Comparison of ENCODE assay signal across 26 cellular contexts in genomic region chr2:23521060-23521459, GRCh38.
"Had no signal": no experiment of that assay in that cellular context is flagged by ENCODE, and none has a peak within 500 bp of the region (broad histone marks: within the 10 kb centered on the region; RNA-seq: fewer than 3 reads in every experiment).

No MANE protein-coding gene starts in this region.

- H3K36me3 Mint-ChIP-seq: activated CD8-positive, alpha-beta memory T cell treated with anti-CD3 and anti-CD28 coated beads, Interleukin-2, amount 10 ng/mL, durations not matched to agents 7 days and 5 days; brain had no signal

- H3K27ac Mint-ChIP-seq: activated B cell treated with CpG ODN at 0.5 μM for 24 hours; activated CD4-positive, alpha-beta T cell treated with anti-CD3 and anti-CD28 coated beads, Interleukin-2, amount 10 ng/mL, durations not matched to agents 24 days and 14 days; activated CD8-positive, alpha-beta memory T cell treated with anti-CD3 and anti-CD28 coated beads, Interleukin-2, amount 10 ng/mL, durations not matched to agents 7 days and 5 days; activated naive CD4-positive, alpha-beta T cell treated with anti-CD3 and anti-CD28 coated beads, Interleukin-2, amount 50 U/mL, for 72 hours; activated naive CD8-positive, alpha-beta T cell treated with anti-CD3 and anti-CD28 coated beads, Interleukin-2, amount 50 U/mL, for 24 hours; activated T-cell treated with anti-CD3 and anti-CD28 coated beads, Interleukin-2, amount 50 U/mL, for 24 hours; activated T-helper 1 cell treated with anti-CD3 and anti-CD28 coated beads, Interleukin-12 subunit alpha, Interleukin-12 subunit beta, Interleukin-2, Interleukin-4 antibody, amounts not matched to agents 30 ng/mL and 10 ng/mL and 1 ng/mL, durations not matched to agents 14 hours and 24 hours and 36 hours; T-helper 17 cell had no signal

- H3K9me3 ChIP-seq: Peyer's patch had no signal

- H3K4me3 Mint-ChIP-seq: activated B cell treated with CpG ODN at 0.5 μM for 24 hours; activated CD4-positive, alpha-beta T cell treated with anti-CD3 and anti-CD28 coated beads, Interleukin-2, amount 10 ng/mL, durations not matched to agents 24 days and 14 days; activated CD8-positive, alpha-beta memory T cell treated with anti-CD3 and anti-CD28 coated beads, Interleukin-2, amount 10 ng/mL, durations not matched to agents 7 days and 5 days; activated naive CD8-positive, alpha-beta T cell treated with anti-CD3 and anti-CD28 coated beads, Interleukin-2, amount 50 U/mL, for 24 hours; activated T-cell treated with anti-CD3 and anti-CD28 coated beads, Interleukin-2, amount 50 U/mL, for 24 hours; activated T-helper 1 cell treated with anti-CD3 and anti-CD28 coated beads, Interleukin-12 subunit alpha, Interleukin-12 subunit beta, Interleukin-2, Interleukin-4 antibody, amounts not matched to agents 30 ng/mL and 10 ng/mL and 1 ng/mL, durations not matched to agents 14 hours and 24 hours and 36 hours; brain; T-helper 17 cell had no signal

- DNase-seq: activated B cell treated with CpG ODN at 0.5 μM for 24 hours; activated CD4-positive, alpha-beta T cell treated with anti-CD3 and anti-CD28 coated beads for 1 hour; activated CD4-positive, alpha-beta T cell treated with anti-CD3 and anti-CD28 coated beads, Interleukin-2, amount 10 ng/mL, durations not matched to agents 24 days and 14 days; activated CD4-positive, alpha-beta T cell treated with anti-CD3 and anti-CD28 coated beads, Interleukin-2, amount 50 U/mL, for 48 hours; activated CD8-positive, alpha-beta memory T cell treated with anti-CD3 and anti-CD28 coated beads, Interleukin-2, amount 10 ng/mL, durations not matched to agents 7 days and 5 days; activated effector memory CD4-positive, alpha-beta T cell treated with Interleukin-2 at 50 U/mL for 16 hours; activated naive CD4-positive, alpha-beta T cell; activated naive CD8-positive, alpha-beta T cell treated with anti-CD3 and anti-CD28 coated beads, Interleukin-2, amount 50 U/mL, for 24 hours; activated T-cell treated with anti-CD3 and anti-CD28 coated beads, Interleukin-2, amount 50 U/mL, for 24 hours; amygdala; Kasumi-1; NCI-H1105 treated with DMSO at 0.1 percent for 48 hours; NCI-H1436 treated with DMSO at 0.1 percent for 48 hours; NCI-H187; NCI-H2081; NCI-H510A treated with DMSO at 0.1 percent for 48 hours; NCI-H69; Peyer's patch; SHP77 treated with DMSO at 0.1 percent for 48 hours; T-helper 17 cell; T-helper 9 cell had no signal

- H3K4me3 ChIP-seq: Peyer's patch had no signal

- H3K36me3 ChIP-seq: Peyer's patch had no signal

- H3K27me3 Mint-ChIP-seq: activated B cell treated with CpG ODN at 0.5 μM for 24 hours; activated naive CD8-positive, alpha-beta T cell treated with anti-CD3 and anti-CD28 coated beads, Interleukin-2, amount 50 U/mL, for 24 hours had no signal

- FAIRE-seq: astrocyte, TTC549 had no signal

- H3K9me3 Mint-ChIP-seq: activated B cell treated with CpG ODN at 0.5 μM for 24 hours; activated CD4-positive, alpha-beta T cell treated with anti-CD3 and anti-CD28 coated beads, Interleukin-2, amount 10 ng/mL, durations not matched to agents 24 days and 14 days; activated naive CD8-positive, alpha-beta T cell treated with anti-CD3 and anti-CD28 coated beads, Interleukin-2, amount 50 U/mL, for 24 hours; activated T-cell treated with anti-CD3 and anti-CD28 coated beads, Interleukin-2, amount 50 U/mL, for 24 hours; activated T-helper 1 cell treated with anti-CD3 and anti-CD28 coated beads, Interleukin-12 subunit alpha, Interleukin-12 subunit beta, Interleukin-2, Interleukin-4 antibody, amounts not matched to agents 30 ng/mL and 10 ng/mL and 1 ng/mL, durations not matched to agents 14 hours and 24 hours and 36 hours; brain had no signal

- ATAC-seq: activated CD8-positive, alpha-beta memory T cell treated with anti-CD3 and anti-CD28 coated beads, Interleukin-2, amount 10 ng/mL, durations not matched to agents 7 days and 5 days; activated naive CD4-positive, alpha-beta T cell treated with anti-CD3 and anti-CD28 coated beads, Interleukin-2, amount 50 U/mL, for 72 hours; activated naive CD8-positive, alpha-beta T cell treated with anti-CD3 and anti-CD28 coated beads, Interleukin-2, amount 50 U/mL, for 24 hours; T-helper 17 cell had no signal

- H3K4me1 Mint-ChIP-seq: activated B cell treated with CpG ODN at 0.5 μM for 24 hours had no signal

- H3K27me3 ChIP-seq: Peyer's patch had no signal

- H3K27ac ChIP-seq: Peyer's patch had no signal
